Comparison of ENCODE assay signal across 1 cellular context in the genomic region with DNA sequence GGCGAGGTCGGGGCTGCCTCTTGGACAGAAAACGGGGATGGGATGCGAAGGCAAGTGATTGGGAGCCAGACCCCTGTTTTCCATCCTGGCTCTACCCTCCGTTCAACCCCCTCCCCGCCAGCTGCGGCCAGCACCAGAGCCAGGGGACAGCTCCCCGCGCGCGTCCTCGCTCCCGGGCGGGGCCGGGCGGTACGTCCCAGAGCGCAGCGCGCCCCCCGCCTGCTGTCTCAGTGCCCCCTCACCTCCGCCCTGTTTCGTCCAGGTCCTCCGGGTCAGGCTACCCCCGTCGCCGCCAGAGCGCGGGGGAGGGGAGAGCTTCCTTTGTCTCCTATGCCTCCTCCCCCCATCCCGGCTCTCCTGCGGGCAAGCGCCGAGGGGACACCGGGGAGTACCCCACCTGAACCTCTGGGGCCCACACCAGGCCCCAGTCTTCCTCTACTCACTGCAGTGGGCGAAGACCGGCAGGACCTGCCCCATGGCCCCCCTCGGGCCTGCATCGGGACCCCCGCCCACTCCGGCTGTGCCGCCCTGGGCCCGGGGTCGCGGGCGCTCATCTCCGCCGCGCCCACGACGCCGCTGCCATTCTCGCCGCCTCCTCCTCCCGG.
TF ChIP-seq lines count a peak whose summit lies in the region.

No MANE protein-coding gene starts in this region.

TF ChIP-seq in WTC11, 78 proteins besides CTCF, POLR2A, EP300 and RAD21 (continued from another document):
- TF ChIP-seq SMAD4 (CRISPR knock-in tag; IDR thresholded peaks at IDR 0.05) (peak; percentile 91), KAT7 (CRISPR knock-in tag; IDR thresholded peaks at IDR 0.05; ENCODE audit: borderline replicate concordance) (peak; percentile 84; the same call in 1 of the 2 replicates), TP53 (CRISPR knock-in tag; IDR thresholded peaks at IDR 0.05) (peak; percentile 72; the same call in 1 of the 2 replicates), SMAD3 (CRISPR knock-in tag; IDR thresholded peaks at IDR 0.05; ENCODE audit: borderline replicate concordance) (peak; percentile 84), HMGXB4 (CRISPR knock-in tag; IDR thresholded peaks at IDR 0.05) (0 out of 2 replicates have a peak, but pooled peaks have one; percentile 47), ELF4 (CRISPR knock-in tag; IDR thresholded peaks at IDR 0.05; ENCODE audit: low read depth) (0 out of 2 replicates have a peak, but pooled peaks have one; percentile 63), ZNF219 (CRISPR knock-in tag; IDR thresholded peaks at IDR 0.05; ENCODE audit: borderline replicate concordance) (peak; percentile 91), CBFB (CRISPR knock-in tag; IDR thresholded peaks at IDR 0.05; ENCODE audit: low read depth) (peak; percentile 50; the same call in 1 of the 2 replicates), FOXP1 (CRISPR knock-in tag; IDR thresholded peaks at IDR 0.05; ENCODE audit: borderline replicate concordance) (peak; percentile 92)
- TF ChIP-seq, protein P1, sequence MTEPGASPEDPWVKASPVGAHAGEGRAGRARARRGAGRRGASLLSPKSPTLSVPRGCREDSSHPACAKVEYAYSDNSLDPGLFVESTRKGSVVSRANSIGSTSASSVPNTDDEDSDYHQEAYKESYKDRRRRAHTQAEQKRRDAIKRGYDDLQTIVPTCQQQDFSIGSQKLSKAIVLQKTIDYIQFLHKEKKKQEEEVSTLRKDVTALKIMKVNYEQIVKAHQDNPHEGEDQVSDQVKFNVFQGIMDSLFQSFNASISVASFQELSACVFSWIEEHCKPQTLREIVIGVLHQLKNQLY (CRISPR knock-in tag; IDR thresholded peaks at IDR 0.05): peak; percentile 44; the same call in 1 of the 2 replicates
- TF ChIP-seq, protein P2, sequence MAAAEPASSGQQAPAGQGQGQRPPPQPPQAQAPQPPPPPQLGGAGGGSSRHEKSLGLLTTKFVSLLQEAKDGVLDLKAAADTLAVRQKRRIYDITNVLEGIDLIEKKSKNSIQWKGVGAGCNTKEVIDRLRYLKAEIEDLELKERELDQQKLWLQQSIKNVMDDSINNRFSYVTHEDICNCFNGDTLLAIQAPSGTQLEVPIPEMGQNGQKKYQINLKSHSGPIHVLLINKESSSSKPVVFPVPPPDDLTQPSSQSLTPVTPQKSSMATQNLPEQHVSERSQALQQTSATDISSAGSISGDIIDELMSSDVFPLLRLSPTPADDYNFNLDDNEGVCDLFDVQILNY (CRISPR knock-in tag; IDR thresholded peaks at IDR 0.05): peak; percentile 79; the same call in 1 of the 2 replicates
- TF ChIP-seq, protein P3, sequence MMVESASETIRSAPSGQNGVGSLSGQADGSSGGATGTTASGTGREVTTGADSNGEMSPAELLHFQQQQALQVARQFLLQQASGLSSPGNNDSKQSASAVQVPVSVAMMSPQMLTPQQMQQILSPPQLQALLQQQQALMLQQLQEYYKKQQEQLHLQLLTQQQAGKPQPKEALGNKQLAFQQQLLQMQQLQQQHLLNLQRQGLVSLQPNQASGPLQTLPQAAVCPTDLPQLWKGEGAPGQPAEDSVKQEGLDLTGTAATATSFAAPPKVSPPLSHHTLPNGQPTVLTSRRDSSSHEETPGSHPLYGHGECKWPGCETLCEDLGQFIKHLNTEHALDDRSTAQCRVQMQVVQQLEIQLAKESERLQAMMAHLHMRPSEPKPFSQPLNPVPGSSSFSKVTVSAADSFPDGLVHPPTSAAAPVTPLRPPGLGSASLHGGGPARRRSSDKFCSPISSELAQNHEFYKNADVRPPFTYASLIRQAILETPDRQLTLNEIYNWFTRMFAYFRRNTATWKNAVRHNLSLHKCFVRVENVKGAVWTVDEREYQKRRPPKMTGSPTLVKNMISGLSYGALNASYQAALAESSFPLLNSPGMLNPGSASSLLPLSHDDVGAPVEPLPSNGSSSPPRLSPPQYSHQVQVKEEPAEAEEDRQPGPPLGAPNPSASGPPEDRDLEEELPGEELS (CRISPR knock-in tag; IDR thresholded peaks at IDR 0.05): peak; percentile 96
